12 cellular contexts compared by ENCODE assay signal in the genomic region with DNA sequence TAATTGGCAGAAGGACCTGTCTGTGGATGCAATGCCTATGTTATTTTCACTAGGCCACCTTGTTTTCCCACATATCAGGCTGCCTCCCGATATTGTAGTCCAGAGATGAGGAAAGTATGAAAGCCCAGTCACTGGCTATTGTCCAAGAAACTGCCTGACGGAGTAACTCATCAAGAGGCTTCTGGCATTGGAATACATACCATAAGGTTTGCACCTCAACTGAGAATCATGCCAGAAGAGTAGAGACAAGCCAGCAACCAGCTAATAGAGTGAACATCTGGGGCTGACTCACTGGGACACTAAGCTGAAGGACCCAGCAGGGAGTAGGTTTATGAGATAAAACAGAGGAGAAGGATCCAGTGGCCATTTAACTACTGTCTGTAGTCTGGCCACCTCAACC.
DNase-seq lines count a peak whose midpoint lies in the region; ATAC-seq and TF ChIP-seq lines count a peak whose summit lies in the region.
"Had no signal": no experiment of that assay in that cellular context is flagged by ENCODE, and none has a peak within 500 bp of the region (broad histone marks: within the 10 kb centered on the region; RNA-seq: fewer than 3 reads in every experiment).

No MANE protein-coding gene starts in this region.

- H4K20me1 ChIP-seq in H9 (ENCODE audit: control insufficient read depth, insufficient read depth, insufficient read length): no peaks in the 10 kb centered on the region

- no peaks in the 10 kb centered on the region for H3K79me2 ChIP-seq in H9 (ENCODE audit: insufficient read depth, low read length)

- H3K9me3 ChIP-seq in H9 (ENCODE audit: control insufficient read depth, low read depth, low read length): no peaks in the 10 kb centered on the region

- no peak overlapping the region for H4K91ac ChIP-seq in H9 (ENCODE audit: insufficient read length, low read depth, low read length)

- no peak for ATAC-seq in GM19351 (IDR thresholded peaks at IDR 0.05; ENCODE audit: unreplicated experiment)
- no peak for ATAC-seq in HG03045 (IDR thresholded peaks at IDR 0.05; ENCODE audit: unreplicated experiment)
- ATAC-seq: sciatic nerve had no signal

- H3K56ac ChIP-seq in H9 (ENCODE audit: insufficient read length, low read depth, low read length): no peak overlapping the region

- no peak overlapping the region for H2BK120ac ChIP-seq in H9 (ENCODE audit: low read depth, low read length, poor library complexity, severe bottlenecking)

- no peaks in the 10 kb centered on the region for H3K4me1 ChIP-seq in H9 (ENCODE audit: insufficient read depth, low read length)

- no peak overlapping the region for H2BK5ac ChIP-seq in H9 (ENCODE audit: insufficient read length, low read length)

- DNase-seq in GM04503 (ENCODE audit: low read depth) (peak; percentile 93), RWPE1 (ENCODE audit: low spot score) (peak; percentile 89), fibroblast of peridontal ligament (ENCODE audit: extremely low read depth) (peak; percentile 94), pons (ENCODE audit: low spot score) (peak; percentile 11), H9 (no peak)
- DNase-seq in effector CD8-positive, alpha-beta T cell (lab: John Stamatoyannopoulos, UW): no peak
- DNase-seq: activated B cell treated with CpG ODN at 0.5 μM for 24 hours, anterior cingulate cortex, NCI-H774 had no signal

- no peaks in the 10 kb centered on the region for H3K27me3 ChIP-seq in H9 (ENCODE audit: insufficient read depth, low read length)

- no peak overlapping the region for H3K4me3 Mint-ChIP-seq in H9
- H3K4me3 Mint-ChIP-seq: activated B cell treated with CpG ODN at 0.5 μM for 24 hours had no signal

- no peak overlapping the region for H3K9ac ChIP-seq in H9 (ENCODE audit: extremely low read depth, insufficient read length, low read length)

- no peak overlapping the region for H3K18ac ChIP-seq in H9 (ENCODE audit: insufficient read length, low read depth, low read length)

- no peak overlapping the region for H2AFZ ChIP-seq in H9 (ENCODE audit: low read length)

- 0 out of 7 replicates have a peak, but pooled peaks cover 0 to 4% (median 0%) of the 10 kb centered on the region in 3 experiments for H3K36me3 Mint-ChIP-seq in H9 (ENCODE audit: insufficient read depth in 1 of 3, low read depth in 3 of 3)

- H3K27ac ChIP-seq in RWPE1 (peak overlapping the region; percentile 88), H9 (ENCODE audit: insufficient read length, low read depth, low read length) (no peak overlapping the region)

- H3K4me1 Mint-ChIP-seq in H9: no peaks in the 10 kb centered on the region
- H3K4me1 Mint-ChIP-seq: activated B cell treated with CpG ODN at 0.5 μM for 24 hours had no signal

- no peak overlapping the region for H2BK20ac ChIP-seq in H9 (ENCODE audit: low read depth, low read length, poor library complexity, severe bottlenecking)

- POLR2A ChIA-PET in RWPE1 (lab: Yijun Ruan, JAX; ENCODE audit: low non-redundant PET): no interaction called here

- CTCF ChIA-PET in RWPE1 (lab: Yijun Ruan, JAX): interaction anchor here (0.6 kb wide), 1 partner anchor 358 kb away, joined by 3 read pairs; no protein-coding TSS in a partner anchor

- no peak overlapping the region for H3K4me2 ChIP-seq in H9 (ENCODE audit: insufficient read depth, insufficient read length, low read length)

- no peak overlapping the region for H3K23ac ChIP-seq in H9 (ENCODE audit: insufficient read length, low read depth, low read length)

- no CpG with 5 or more reads among the region's 2 CpGs for WGBS in H9 (ENCODE audit: extremely low coverage, insufficient read length, low lambda C conversion rate)

- no peaks in the 10 kb centered on the region for H3K23me2 ChIP-seq in H9 (ENCODE audit: insufficient read length, low read depth, low read length, poor library complexity, severe bottlenecking)

- TF ChIP-seq CTCF in RWPE1 (conservative IDR thresholded peaks at IDR 0.05; ENCODE audit: low read depth) (no peak), H9 (conservative IDR thresholded peaks at IDR 0.05) (no peak)

- H3K14ac ChIP-seq in H9 (ENCODE audit: insufficient read depth, low read length): no peak overlapping the region

- no peak overlapping the region for H2BK12ac ChIP-seq in H9 (ENCODE audit: insufficient read length, low read depth, low read length)

- no peak overlapping the region for H3K27ac Mint-ChIP-seq in H9
- H3K27ac Mint-ChIP-seq: activated B cell treated with CpG ODN at 0.5 μM for 24 hours had no signal

- no peaks in the 10 kb centered on the region for H3K27me3 Mint-ChIP-seq in H9 (ENCODE audit: low read depth)
- H3K27me3 Mint-ChIP-seq: activated B cell treated with CpG ODN at 0.5 μM for 24 hours had no signal

- no peak overlapping the region for H2BK15ac ChIP-seq in H9 (ENCODE audit: low read depth, low read length)

- no peaks in the 10 kb centered on the region for H3K79me1 ChIP-seq in H9 (ENCODE audit: insufficient read depth, low read depth, low read length, poor library complexity, severe bottlenecking)

- no peak overlapping the region for H3K4ac ChIP-seq in H9 (ENCODE audit: low read depth, low read length)

- H4K8ac ChIP-seq in H9 (replicated peaks; ENCODE audit: insufficient read length, low read depth, low read length): no peak overlapping the region

- H2AK5ac ChIP-seq in H9 (ENCODE audit: insufficient read length, low read length): no peak overlapping the region

- H4K5ac ChIP-seq in H9 (ENCODE audit: insufficient read length, low read depth, low read length): no peak overlapping the region

- no peak overlapping the region for H3T11ph ChIP-seq in H9 (ENCODE audit: low read length)

- peaks cover 5 to 6% of the 10 kb centered on the region in 2 experiments; a peak in 4 of 5 replicates for H3K9me3 Mint-ChIP-seq in H9

Comparison
In these comparisons a context has a peak if more than half of its experiments do, and no peak if none do; other contexts are left out.
1. DNase-seq: peak in GM04503 (single experiment), RWPE1 (single experiment), fibroblast of peridontal ligament (single experiment) and pons (single experiment); none in H9 (single experiment) and effector CD8-positive, alpha-beta T cell (single experiment).